Comparison of ENCODE assay signal across 10 cellular contexts in the genomic region with DNA sequence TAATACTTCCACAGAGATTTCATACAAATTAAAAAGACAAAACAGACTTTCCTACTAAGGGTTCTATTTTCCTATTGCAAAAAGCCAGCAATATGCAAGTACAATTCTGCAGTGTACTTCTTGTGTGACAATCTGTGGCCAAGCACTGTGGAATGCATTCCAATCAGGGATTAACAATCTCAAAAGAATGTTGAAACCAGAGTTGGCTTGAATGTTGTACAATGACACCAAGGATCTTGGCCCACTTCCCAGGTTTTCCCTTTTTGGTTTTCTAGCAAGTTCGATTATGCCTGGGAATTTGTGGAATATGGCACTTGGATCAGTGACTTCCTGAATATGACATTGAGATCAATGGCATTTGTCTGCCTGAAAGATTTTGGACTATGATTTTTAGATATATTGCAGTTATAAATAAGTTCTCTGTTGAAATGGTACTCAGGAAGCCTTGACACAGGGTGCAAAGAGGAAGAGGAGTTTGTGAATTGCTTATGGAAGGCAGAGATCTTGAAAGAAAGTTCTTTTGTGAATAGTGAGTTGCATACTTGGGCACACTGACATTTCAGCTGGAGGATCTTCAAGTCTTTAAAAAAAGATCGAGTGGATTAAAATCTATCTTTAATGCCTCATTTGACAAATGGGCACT.
DNase-seq lines count a peak whose midpoint lies in the region; ATAC-seq lines count a peak whose summit lies in the region.
"Had no signal": no experiment of that assay in that cellular context is flagged by ENCODE, and none has a peak within 500 bp of the region (broad histone marks: within the 10 kb centered on the region; RNA-seq: fewer than 3 reads in every experiment).

No MANE protein-coding gene starts in this region.

- H3K27ac Mint-ChIP-seq in T-helper 17 cell = no peak overlapping the region
- H3K27ac Mint-ChIP-seq: effector memory CD8-positive, alpha-beta T cell; IgD-negative memory B cell had no signal

- no peaks in the 10 kb centered on the region for H3K9me3 ChIP-seq in T-helper 17 cell (ENCODE audit: control insufficient read depth, low read length, poor library complexity, severe bottlenecking)

- ATAC-seq in left lobe of liver = peak; percentile 92
- ATAC-seq in esophagus mucosa = no peak
- no peak for ATAC-seq in T-helper 17 cell
- ATAC-seq: effector memory CD8-positive, alpha-beta T cell had no signal

- H3K27me3 Mint-ChIP-seq in T-helper 17 cell = no peaks in the 10 kb centered on the region
- H3K27me3 Mint-ChIP-seq: effector memory CD8-positive, alpha-beta T cell; IgD-negative memory B cell had no signal

- H3K4me3 Mint-ChIP-seq in T-helper 17 cell = no peak overlapping the region
- H3K4me3 Mint-ChIP-seq: effector memory CD8-positive, alpha-beta T cell; IgD-negative memory B cell had no signal

- H3K4me1 Mint-ChIP-seq in T-helper 17 cell = peaks cover 11% of the 10 kb centered on the region
- H3K4me1 Mint-ChIP-seq: IgD-negative memory B cell had no signal

- DNase-seq in HT1080 (ENCODE audit: low read depth) (peak; percentile 78), caudate nucleus (lab: John Stamatoyannopoulos, UW) (peak in 11 of 61 donors; percentile 3 to 65 (median 7)), left lobe of liver (ENCODE audit: low spot score) (peak; percentile 71), NOMO-1 (lab: John Stamatoyannopoulos, UW; ENCODE audit: unreplicated experiment in 2 of 2) (no peak), T-helper 17 cell (no peak), 8988T (no peak)
- DNase-seq: effector memory CD8-positive, alpha-beta T cell had no signal

- peaks cover 2% of the 10 kb centered on the region for H3K36me3 Mint-ChIP-seq in T-helper 17 cell (ENCODE audit: low read depth)

- peak overlapping the region; percentile 63 for H3K27ac ChIP-seq in caudate nucleus (ENCODE audit: low read depth, low read length)
- peak overlapping the region; percentile 53 for H3K27ac ChIP-seq in temporal lobe (ENCODE audit: low read depth, low read length)

Comparison
In these comparisons a context has a peak if more than half of its experiments do, and no peak if none do; other contexts are left out.
1. DNase-seq: peak in HT1080 (single experiment) and left lobe of liver (single experiment); none in NOMO-1 (0 of 2), T-helper 17 cell (0 of 3) and 8988T (single experiment).